ENCODE assay signal across 20 cellular contexts in the genomic region with DNA sequence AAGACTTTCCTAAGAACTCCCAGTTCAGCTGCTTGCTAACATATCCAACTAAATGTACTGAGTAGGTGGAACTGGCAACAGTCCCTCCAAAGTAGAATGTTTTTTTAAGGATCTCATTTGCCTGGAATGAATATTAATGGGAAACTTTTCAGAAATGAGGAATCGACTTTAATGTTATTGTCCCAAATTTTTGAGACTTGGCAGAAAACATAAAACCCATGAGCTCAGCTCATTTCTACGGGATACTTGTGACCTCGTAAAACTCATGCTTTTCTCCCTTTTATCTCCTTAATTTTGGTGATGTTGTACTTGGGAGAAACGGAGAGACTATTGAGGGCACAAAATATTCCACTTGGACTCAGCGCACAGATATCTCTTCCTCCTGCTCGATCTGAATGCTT.
DNase-seq lines count a peak whose midpoint lies in the region; ATAC-seq and TF ChIP-seq lines count a peak whose summit lies in the region.
"Had no signal": no experiment of that assay in that cellular context is flagged by ENCODE, and none has a peak within 500 bp of the region (broad histone marks: within the 10 kb centered on the region; RNA-seq: fewer than 3 reads in every experiment).

No MANE protein-coding gene starts in this region.

- H3K27me3 Mint-ChIP-seq in chondrocyte (ENCODE audit: low read depth): no peaks in the 10 kb centered on the region
- H3K27me3 Mint-ChIP-seq: activated CD4-positive, alpha-beta T cell treated with anti-CD3 and anti-CD28 coated beads for 36 hours; dendritic cell treated with granulocyte-macrophage colony-stimulating factor and Interleukin-4, amounts not matched to agents 40 ng/mL and 50 ng/mL, for 4 days; IgD-negative memory B cell had no signal

- H4K20me1 ChIP-seq in GM23248 (ENCODE audit: insufficient read depth): no peaks in the 10 kb centered on the region

- peaks cover 22% of the 10 kb centered on the region for H3F3A ChIP-seq in GM23248 (ENCODE audit: insufficient read depth)

- WGBS in GM23248 (ENCODE audit: low coverage in 1 of 2, low lambda C conversion rate in 2 of 2, missing lambda C conversion rate in 2 of 2), 2 experiments: 4% methylated on average over 6 of the region's 6 CpGs
- WGBS in right cardiac atrium: 43% methylated on average over 6 of the region's 6 CpGs
- 55% methylated on average over 6 of the region's 6 CpGs for WGBS in suprapubic skin

- in situ Hi-C loops in GM23248 (cut with MboI): no loop called here

- no peaks in the 10 kb centered on the region for H3K9me2 ChIP-seq in GM23248 (ENCODE audit: insufficient read depth)

- no peaks in the 10 kb centered on the region for H3K27me3 ChIP-seq in GM23248 (replicated peaks; ENCODE audit: insufficient read depth)
- H3K27me3 ChIP-seq in right cardiac atrium (ENCODE audit: control insufficient read depth, insufficient read depth): no peaks in the 10 kb centered on the region
- H3K27me3 ChIP-seq in suprapubic skin: no peaks in the 10 kb centered on the region
- H3K27me3 ChIP-seq: esophagus squamous epithelium, pancreas had no signal

- H3K4me2 ChIP-seq in GM23248 (ENCODE audit: unreplicated experiment): peak overlapping the region; percentile 77

- H3K79me2 ChIP-seq in GM23248 (ENCODE audit: insufficient read depth): no peaks in the 10 kb centered on the region; the same call in 1 of the 2 replicates

- peak; percentile 69 for DNase-seq in GM23248
- no peak for DNase-seq in chondrocyte (ENCODE audit: low spot score)
- no peak for DNase-seq in right cardiac atrium
- DNase-seq in suprapubic skin (ENCODE audit: low spot score in 2 of 2): no peak
- no peak for DNase-seq in DMS153 (lab: John Stamatoyannopoulos, UW)
- DNase-seq in UCSD-AML1 (lab: John Stamatoyannopoulos, UW; ENCODE audit: unreplicated experiment): no peak
- no peak for DNase-seq in activated CD4-positive, alpha-beta T cell treated with anti-CD3 and anti-CD28 coated beads, Interleukin-2, amount 50 U/mL, for 4 hours
- DNase-seq: activated CD4-positive, alpha-beta T cell treated with anti-CD3 and anti-CD28 coated beads for 36 hours; activated naive CD8-positive, alpha-beta T cell treated with anti-CD3 and anti-CD28 coated beads, Interleukin-2, amount 10 ng/mL, durations not matched to agents 7 days and 5 days; activated T-cell treated with anti-CD3 and anti-CD28 coated beads for 4 hours; CD4-positive, alpha-beta memory T cell; esophagus squamous epithelium; GF-D8; immature natural killer cell; NCI-H1048; pancreas; SHP77 treated with DMSO at 0.1 percent for 48 hours had no signal

- peak overlapping the region; percentile 17 for H3K4me3 Mint-ChIP-seq in chondrocyte (ENCODE audit: unreplicated experiment)
- H3K4me3 Mint-ChIP-seq: activated CD4-positive, alpha-beta T cell treated with anti-CD3 and anti-CD28 coated beads for 36 hours; activated naive CD8-positive, alpha-beta T cell treated with anti-CD3 and anti-CD28 coated beads, Interleukin-2, amount 10 ng/mL, durations not matched to agents 7 days and 5 days; CD4-positive, alpha-beta memory T cell; dendritic cell treated with granulocyte-macrophage colony-stimulating factor and Interleukin-4, amounts not matched to agents 40 ng/mL and 50 ng/mL, for 4 days; immature natural killer cell had no signal

- peak; percentile 66 to 73 for ATAC-seq in right cardiac atrium
- ATAC-seq in GM18517 (IDR thresholded peaks at IDR 0.05; ENCODE audit: unreplicated experiment): no peak
- ATAC-seq: activated CD4-positive, alpha-beta T cell treated with anti-CD3 and anti-CD28 coated beads for 36 hours had no signal

- no peak for TF ChIP-seq CTCF in chondrocyte (IDR thresholded peaks at IDR 0.05)
- TF ChIP-seq CTCF in suprapubic skin (IDR thresholded peaks at IDR 0.05): no peak

- H3K4me1 Mint-ChIP-seq in chondrocyte (ENCODE audit: low read depth): peaks cover 40% of the 10 kb centered on the region
- H3K4me1 Mint-ChIP-seq: activated naive CD8-positive, alpha-beta T cell treated with anti-CD3 and anti-CD28 coated beads, Interleukin-2, amount 10 ng/mL, durations not matched to agents 7 days and 5 days; CD4-positive, alpha-beta memory T cell; immature natural killer cell had no signal

- H3K27ac ChIP-seq in GM23248 (peak overlapping the region; percentile 30), right cardiac atrium (ENCODE audit: low read length) (no peak overlapping the region), suprapubic skin (peak overlapping the region; percentile 4)
- H3K27ac ChIP-seq: pancreas had no signal

- H3K36me3 ChIP-seq in GM23248 (ENCODE audit: low read depth) (no peaks in the 10 kb centered on the region), suprapubic skin (no peaks in the 10 kb centered on the region)
- H3K36me3 ChIP-seq: esophagus squamous epithelium, pancreas had no signal

- H3K4me3 ChIP-seq in GM23248 (peak overlapping the region; percentile 26), right cardiac atrium (ENCODE audit: low read length) (no peak overlapping the region), suprapubic skin (no peak overlapping the region)
- H3K4me3 ChIP-seq: esophagus squamous epithelium, pancreas had no signal

- H3K4me1 ChIP-seq in GM23248 (ENCODE audit: insufficient read depth) (peaks cover 24% of the 10 kb centered on the region), right cardiac atrium (ENCODE audit: control insufficient read depth, insufficient read depth, low read length) (peaks cover 5% of the 10 kb centered on the region), suprapubic skin (peaks cover 13% of the 10 kb centered on the region)

- intact Hi-C loops in right cardiac atrium (cut with DNase I): no loop called here

- H3K9me3 Mint-ChIP-seq in chondrocyte (ENCODE audit: low read depth): no peaks in the 10 kb centered on the region
- H3K9me3 Mint-ChIP-seq: activated naive CD8-positive, alpha-beta T cell treated with anti-CD3 and anti-CD28 coated beads, Interleukin-2, amount 10 ng/mL, durations not matched to agents 7 days and 5 days; CD4-positive, alpha-beta memory T cell; dendritic cell treated with granulocyte-macrophage colony-stimulating factor and Interleukin-4, amounts not matched to agents 40 ng/mL and 50 ng/mL, for 4 days; IgD-negative memory B cell; immature natural killer cell had no signal

- H3K27ac Mint-ChIP-seq in chondrocyte (ENCODE audit: unreplicated experiment): peak overlapping the region; percentile 86
- H3K27ac Mint-ChIP-seq: activated CD4-positive, alpha-beta T cell treated with anti-CD3 and anti-CD28 coated beads for 36 hours; activated naive CD8-positive, alpha-beta T cell treated with anti-CD3 and anti-CD28 coated beads, Interleukin-2, amount 10 ng/mL, durations not matched to agents 7 days and 5 days; CD4-positive, alpha-beta memory T cell; dendritic cell treated with granulocyte-macrophage colony-stimulating factor and Interleukin-4, amounts not matched to agents 40 ng/mL and 50 ng/mL, for 4 days; IgD-negative memory B cell; immature natural killer cell had no signal

- H3K9me3 ChIP-seq in GM23248 (ENCODE audit: low read depth) (no peaks in the 10 kb centered on the region), right cardiac atrium (ENCODE audit: control insufficient read depth, low read length) (no peaks in the 10 kb centered on the region), suprapubic skin (no peaks in the 10 kb centered on the region)
- H3K9me3 ChIP-seq: esophagus squamous epithelium, pancreas had no signal

- H2AFZ ChIP-seq in GM23248: peak overlapping the region; percentile 1; the same call in 1 of the 2 replicates

- TF ChIP-seq POLR2A in suprapubic skin (IDR thresholded peaks at IDR 0.05): no peak

- peak overlapping the region; percentile 5; the same call in 1 of the 2 replicates for H3K9ac ChIP-seq in GM23248

- no peak for TF ChIP-seq EP300 in suprapubic skin (IDR thresholded peaks at IDR 0.05)

- no peaks in the 10 kb centered on the region for H3K36me3 Mint-ChIP-seq in chondrocyte (ENCODE audit: low read depth)
- H3K36me3 Mint-ChIP-seq: activated naive CD8-positive, alpha-beta T cell treated with anti-CD3 and anti-CD28 coated beads, Interleukin-2, amount 10 ng/mL, durations not matched to agents 7 days and 5 days; CD4-positive, alpha-beta memory T cell; immature natural killer cell had no signal
